Comparison of ENCODE assay signal across 9 cellular contexts in the genomic region with DNA sequence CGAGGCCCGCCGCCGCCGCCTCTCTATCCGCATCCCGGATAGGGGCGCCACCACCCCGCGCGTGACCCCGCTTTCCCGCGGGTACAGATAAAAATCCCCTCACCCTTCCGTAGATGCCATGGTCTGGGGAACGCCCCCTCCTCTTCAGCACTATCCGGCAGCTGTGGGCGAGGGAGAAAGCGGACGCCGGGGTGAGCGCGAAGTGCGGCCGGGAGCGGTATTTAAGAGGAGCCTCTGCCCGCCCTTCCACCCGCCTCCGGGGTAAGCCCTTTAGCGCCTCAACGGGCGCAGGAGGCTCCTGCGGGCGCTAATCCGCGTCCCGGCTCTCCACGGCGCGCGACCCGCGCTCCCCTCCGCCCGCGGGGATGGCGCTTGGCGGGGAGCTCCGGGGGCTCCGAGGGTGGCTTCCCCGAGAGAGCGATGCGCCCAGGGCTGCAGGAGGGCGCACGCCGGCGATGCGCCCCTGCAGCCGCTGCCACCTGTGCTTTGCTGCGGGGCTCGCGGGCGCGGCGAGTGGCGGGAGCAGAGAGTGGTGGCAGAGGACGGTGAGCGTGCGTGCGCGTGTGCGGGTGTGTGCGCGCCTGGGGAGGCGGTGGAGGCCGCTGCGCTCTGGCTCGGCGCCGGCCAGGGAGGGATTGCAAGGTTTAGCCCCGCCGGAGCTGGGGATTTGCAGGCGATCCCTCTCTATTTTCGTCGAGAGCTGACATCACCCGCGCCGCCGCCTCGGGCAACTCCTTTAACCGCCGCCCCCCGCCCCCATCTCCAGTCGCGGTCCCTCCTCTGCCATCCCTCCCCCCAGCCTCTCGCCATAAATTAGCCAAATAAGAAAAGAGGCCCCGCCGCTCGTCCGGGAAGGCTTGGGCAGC. TPM values are rescaled to one million over a fixed set of nuclear protein-coding genes. Genes with fewer than 3 reads are reported as not detected.
DNase-seq lines count a peak whose midpoint lies in the region; ATAC-seq and TF ChIP-seq lines count a peak whose summit lies in the region.
"Had no signal": no experiment of that assay in that cellular context is flagged by ENCODE, and none has a peak within 500 bp of the region (broad histone marks: within the 10 kb centered on the region; RNA-seq: fewer than 3 reads in every experiment).

Gene SLC1A2 (minus strand): TSS at position 712 of the 866 bp plus-strand sequence. CDS start 592 bp downstream, at position 120.

- H3K9ac ChIP-seq in IMR-90 (ENCODE audit: low read depth, low read length): no peak within 1 kb of the TSS

- peak; percentile 77 for DNase-seq in COLO668 (lab: John Stamatoyannopoulos, UW; ENCODE audit: unreplicated experiment)
- peak; percentile 19 for DNase-seq in IMR-90
- DNase-seq in left cardiac atrium: peak; percentile 37
- peak; percentile 20 for DNase-seq in progenitor cell of endocrine pancreas (ENCODE audit: low spot score, unreplicated experiment)
- no peak for DNase-seq in ureter (ENCODE audit: low spot score)

- CTCF ChIA-PET in IMR-90 (lab: Yijun Ruan, JAX): interaction anchor here (0.6 to 0.7 kb wide), 2 partner anchors 15 to 236 kb away, joined by 3 to 4 read pairs; no protein-coding TSS in a partner anchor

- no peaks in the 10 kb centered on the region for H3K79me1 ChIP-seq in IMR-90 (ENCODE audit: low read depth in 1 of 2, low read length in 2 of 2)

- no peak within 1 kb of the TSS for H4K5ac ChIP-seq in IMR-90 (ENCODE audit: low read depth, low read length)

- H3K27me3 Mint-ChIP-seq in activated naive CD4-positive, alpha-beta T cell treated with anti-CD3 and anti-CD28 coated beads, Interleukin-2, amount 50 U/mL, for 24 hours: peaks cover 59% of the 10 kb centered on the region
- H3K27me3 Mint-ChIP-seq in progenitor cell of endocrine pancreas: peaks cover 90% of the 10 kb centered on the region

- H3K14ac ChIP-seq in IMR-90 (replicated peaks; ENCODE audit: low read depth, low read length): no peak within 1 kb of the TSS

- H2BK15ac ChIP-seq in IMR-90 (ENCODE audit: low read depth, low read length): no peak within 1 kb of the TSS

- no peaks in the 10 kb centered on the region for H3K36me3 Mint-ChIP-seq in activated naive CD4-positive, alpha-beta T cell treated with anti-CD3 and anti-CD28 coated beads, Interleukin-2, amount 50 U/mL, for 24 hours
- H3K36me3 Mint-ChIP-seq in progenitor cell of endocrine pancreas (ENCODE audit: insufficient read depth): no peaks in the 10 kb centered on the region

- no peak within 1 kb of the TSS for H3K56ac ChIP-seq in IMR-90 (ENCODE audit: extremely low read depth, insufficient read depth, low read length)

- H3K4me1 ChIP-seq in IMR-90 (ENCODE audit: control insufficient read depth, insufficient read depth, low read length): peaks cover 2% of the 10 kb centered on the region; the same call in 1 of the 2 replicates

- H4K8ac ChIP-seq in IMR-90 (ENCODE audit: low read depth in 2 of 2, low read length in 2 of 2): peak within 1 kb of the TSS in 1 of 2 experiments; percentile 32; a peak in 2 of 4 replicates

- no peak within 1 kb of the TSS for H4K91ac ChIP-seq in IMR-90 (ENCODE audit: insufficient read depth, low read depth, low read length)

- no peak for TF ChIP-seq CTCF in IMR-90 (conservative IDR thresholded peaks at IDR 0.05; ENCODE audit: low read depth, low read length)
- TF ChIP-seq CTCF in progenitor cell of endocrine pancreas (IDR thresholded peaks at IDR 0.05; ENCODE audit: unreplicated experiment): peak; percentile 26

- H3K4me3 ChIP-seq in IMR-90 (ENCODE audit: insufficient read depth, low read depth, low read length): peak within 1 kb of the TSS; percentile 48

- H2BK20ac ChIP-seq in IMR-90 (ENCODE audit: low read depth, low read length): no peak within 1 kb of the TSS

- no peak within 1 kb of the TSS for H3K27ac ChIP-seq in IMR-90 (ENCODE audit: insufficient read depth, low read length)

- H2AK9ac ChIP-seq in IMR-90 (replicated peaks; ENCODE audit: low read depth, low read length, poor library complexity): peak within 1 kb of the TSS; percentile 6

- intact Hi-C loops in IMR-90 (cut with micrococcal nuclease) (no loop called here), left cardiac atrium (cut with DNase I) (no loop called here)

- H2BK120ac ChIP-seq in IMR-90 (ENCODE audit: low read depth, low read length): no peak within 1 kb of the TSS

- H2AFZ ChIP-seq in IMR-90 (replicated peaks; ENCODE audit: low read length, poor library complexity): peak within 1 kb of the TSS; percentile 85

- peaks cover 3% of the 10 kb centered on the region; the same call in 1 of the 2 replicates for H3K9me1 ChIP-seq in IMR-90 (ENCODE audit: insufficient read depth, low read length)

- peaks cover 6% of the 10 kb centered on the region; the same call in 1 of the 2 replicates for H3K36me3 ChIP-seq in IMR-90 (ENCODE audit: control insufficient read depth, insufficient read depth, low read length)

- no peak within 1 kb of the TSS for H2AK5ac ChIP-seq in IMR-90 (ENCODE audit: low read depth, low read length)

- H3K4ac ChIP-seq in IMR-90 (ENCODE audit: low read depth, low read length): no peak within 1 kb of the TSS

- BruUV-seq in IMR-90 (replicated peaks; lab: Mats Ljungman, UMichigan): no TSS peak

- H2BK5ac ChIP-seq in IMR-90 (ENCODE audit: low read depth, low read length, poor library complexity, severe bottlenecking): no peak within 1 kb of the TSS

- peaks cover 16% of the 10 kb centered on the region for H3K4me1 Mint-ChIP-seq in activated naive CD4-positive, alpha-beta T cell treated with anti-CD3 and anti-CD28 coated beads, Interleukin-2, amount 50 U/mL, for 24 hours
- H3K4me1 Mint-ChIP-seq in progenitor cell of endocrine pancreas (ENCODE audit: low read depth): peaks cover 5% of the 10 kb centered on the region

- H3K4me3 Mint-ChIP-seq in activated naive CD4-positive, alpha-beta T cell treated with anti-CD3 and anti-CD28 coated beads, Interleukin-2, amount 50 U/mL, for 24 hours: peak within 1 kb of the TSS; percentile 81
- H3K4me3 Mint-ChIP-seq in progenitor cell of endocrine pancreas (ENCODE audit: low read depth): peak within 1 kb of the TSS; percentile 71

- no peak within 1 kb of the TSS for H3K18ac ChIP-seq in IMR-90 (ENCODE audit: low read depth, low read length)

- H3K27ac Mint-ChIP-seq in activated naive CD4-positive, alpha-beta T cell treated with anti-CD3 and anti-CD28 coated beads, Interleukin-2, amount 50 U/mL, for 24 hours: peak within 1 kb of the TSS; percentile 62
- no peak within 1 kb of the TSS for H3K27ac Mint-ChIP-seq in progenitor cell of endocrine pancreas

- POLR2A ChIA-PET in IMR-90 (lab: Charles Lee; ENCODE audit: unreplicated experiment): no interaction called here

- H4K20me1 ChIP-seq in IMR-90 (ENCODE audit: insufficient read depth, low read length): no peaks in the 10 kb centered on the region

- dilution Hi-C loops in IMR-90 (cut with HindIII; ENCODE audit: low sequenced_read_pairs, unreplicated experiment): no loop called here

- TF ChIP-seq RAD21 in IMR-90 (IDR thresholded peaks at IDR 0.05; ENCODE audit: low read length): no peak

- H3K23ac ChIP-seq in IMR-90 (ENCODE audit: low read depth, low read length): no peak within 1 kb of the TSS

- H3K27me3 ChIP-seq in IMR-90 (ENCODE audit: control insufficient read depth, insufficient read depth, low read length): peaks cover 24% of the 10 kb centered on the region

- 3% methylated on average over 44 of the region's 100 CpGs; no CpG with 5 or more reads in 1 of the 2 experiments for WGBS in IMR-90 (ENCODE audit: extremely low coverage in 2 of 2, insufficient read length in 1 of 2), 2 experiments

- in situ Hi-C loops in IMR-90 (cut with MboI; ENCODE audit: low sequenced_read_pairs): no loop called here

- no peak for TF ChIP-seq POLR2A in IMR-90 (IDR thresholded peaks at IDR 0.05; ENCODE audit: low read depth, low read length)

- peak within 1 kb of the TSS; percentile 65 for H3K4me2 ChIP-seq in IMR-90 (ENCODE audit: low read depth, low read length)

- H3K9me3 Mint-ChIP-seq in activated naive CD4-positive, alpha-beta T cell treated with anti-CD3 and anti-CD28 coated beads, Interleukin-2, amount 50 U/mL, for 24 hours: no peaks in the 10 kb centered on the region
- H3K9me3 Mint-ChIP-seq in progenitor cell of endocrine pancreas (ENCODE audit: low read depth): no peaks in the 10 kb centered on the region

- no peaks in the 10 kb centered on the region for H3K9me3 ChIP-seq in IMR-90 (ENCODE audit: control insufficient read depth, insufficient read depth, low read length)

- ATAC-seq in IMR-90 (ENCODE audit: low read depth) (peak; percentile 71), left cardiac atrium (peak; percentile 56 to 64), HG03565 (IDR thresholded peaks at IDR 0.05; ENCODE audit: unreplicated experiment) (no peak), GM21447 (IDR thresholded peaks at IDR 0.05; ENCODE audit: unreplicated experiment) (no peak)

TF ChIP-seq in IMR-90, 13 proteins besides CTCF, POLR2A, EP300 and RAD21 (continues in another document):
- TF ChIP-seq NFE2L2 (IDR thresholded peaks at IDR 0.05; ENCODE audit: low read depth, low read length) (no peak), BHLHE40 (IDR thresholded peaks at IDR 0.05; ENCODE audit: low read depth, low read length) (no peak), SMC3 (IDR thresholded peaks at IDR 0.05; ENCODE audit: low read depth, low read length) (no peak), MXI1 (IDR thresholded peaks at IDR 0.05; ENCODE audit: borderline replicate concordance, low read depth, low read length) (no peak), CHD1 (IDR thresholded peaks at IDR 0.05; ENCODE audit: low read depth, low read length) (no peak), MAZ (IDR thresholded peaks at IDR 0.05; ENCODE audit: borderline replicate concordance, low read depth, low read length) (no peak), USF2 (IDR thresholded peaks at IDR 0.05; ENCODE audit: low read depth, low read length) (no peak), RCOR1 (IDR thresholded peaks at IDR 0.05; ENCODE audit: insufficient replicate concordance, low read length) (no peak), MAFK (IDR thresholded peaks at IDR 0.05; ENCODE audit: low read depth, low read length) (no peak), CEBPB (IDR thresholded peaks at IDR 0.05; ENCODE audit: low read depth, low read length) (no peak), FOS (IDR thresholded peaks at IDR 0.05; ENCODE audit: low read depth, low read length) (no peak), RFX5 (IDR thresholded peaks at IDR 0.05; ENCODE audit: low read depth, low read length) (no peak)

RNA-seq across cellular contexts. Expression of gene SLC1A2, which starts in this region (rescaled TPM):
- 0.54 and 0.56 TPM in 2 replicates for total RNA-seq in IMR-90 (2012; rRNA removed)
- 0.15 and 0.17 TPM in 2 replicates for polyA plus RNA-seq in IMR-90 (2012; rRNA removed)
- 0.01 and 0.05 TPM in 2 replicates for polyA plus RNA-seq in IMR-90 (2012; cell fraction: cytosol; rRNA removed)
- 0.41 and 2.7 TPM in 2 replicates for polyA plus RNA-seq in IMR-90 (2012; cell fraction: nucleus; rRNA removed; ENCODE audit: low replicate concordance)
- 1 to 10 TPM; 1.3 to 3.3 TPM for total RNA-seq in left cardiac atrium
- total RNA-seq in progenitor cell of endocrine pancreas: 0.07 and 0.44 TPM in 2 replicates
- 2.4 TPM for total RNA-seq in ureter
- total RNA-seq: NCI-H460 had no signal

Comparison
In these comparisons a context has a peak if more than half of its experiments do, and no peak if none do; other contexts are left out.
1. Peak in DNase-seq in progenitor cell of endocrine pancreas; RNA of the gene not detected or under 1 TPM.
2. ATAC-seq: peak in IMR-90 (single experiment) and left cardiac atrium (2 of 2); none in HG03565 (single experiment) and GM21447 (single experiment).